8 cellular contexts compared by ENCODE assay signal in the genomic region with DNA sequence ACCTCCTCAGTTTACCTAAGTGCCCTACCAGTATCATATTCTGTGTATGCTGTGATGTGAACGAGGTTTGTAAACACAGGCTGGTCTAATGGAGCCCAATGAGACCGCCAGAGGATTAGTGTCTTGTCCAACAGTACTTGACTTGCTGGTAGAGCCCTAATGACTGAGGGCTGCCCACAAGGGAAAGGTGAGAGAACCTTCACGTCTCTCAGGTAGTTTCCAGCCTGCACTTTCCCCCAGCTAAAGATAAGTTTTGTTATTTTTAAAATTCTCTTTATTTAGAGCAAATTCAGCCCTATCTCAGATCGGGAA. TPM values are rescaled to one million over a fixed set of nuclear protein-coding genes. Genes with fewer than 3 reads are reported as not detected.
A peak's percentile ranks its signal among the peaks of the same experiment; 100 is the strongest.
DNase-seq lines count a peak whose midpoint lies in the region; ATAC-seq, FAIRE-seq and TF ChIP-seq lines count a peak whose summit lies in the region.

No MANE protein-coding gene starts in this region.

- H3K4me2 ChIP-seq in GM12878 (ENCODE audit: control insufficient read depth, insufficient read depth) = peak overlapping the region; percentile 84

- TF ChIP-seq POLR2A in GM12878 (IDR thresholded peaks at IDR 0.05; ENCODE audit: low read depth, low read length) = no peak

- no TSS peak for BruUV-seq in GM12878 (replicated peaks; lab: Mats Ljungman, UMichigan)

- no peak for TF ChIP-seq EP300 in GM12878 (IDR thresholded peaks at IDR 0.05; ENCODE audit: borderline replicate concordance in 1 of 2, control insufficient read depth in 1 of 2, low read depth in 2 of 2, low read length in 2 of 2)

- in situ Hi-C loops in GM12878 (cut with MboI) = no loop called here

- no peak for TF ChIP-seq RAD21 in GM12878 (IDR thresholded peaks at IDR 0.05; ENCODE audit: insufficient read depth, low read depth, low read length)
- TF ChIP-seq RAD21 in liver (IDR thresholded peaks at IDR 0.05) = no peak

- H3K27me3 ChIP-seq in ACC112 (ENCODE audit: insufficient read depth, low read length) (no peaks in the 10 kb centered on the region), GM12878 (replicated peaks in 1 of 2; ENCODE audit: control insufficient read depth in 2 of 2, insufficient read depth in 2 of 2, low read length in 1 of 2) (no peaks in the 10 kb centered on the region), liver (ENCODE audit: control insufficient read depth in 4 of 4, insufficient read depth in 4 of 4, low read length in 3 of 4) (no peaks in the 10 kb centered on the region)

- peak; percentile 28 for ATAC-seq in GM19351 (IDR thresholded peaks at IDR 0.05; ENCODE audit: unreplicated experiment)
- peak; percentile 22 for ATAC-seq in HG03520 (IDR thresholded peaks at IDR 0.05; ENCODE audit: unreplicated experiment)
- ATAC-seq in GM12878 = peak; percentile 43

- CTCF ChIA-PET in GM12878 (lab: Yijun Ruan, JAX) = interaction anchor here (0.6 to 2.6 kb wide), 11 partner anchors 14 to 269 kb away, joined by 3 to 13 read pairs (median 3); no protein-coding TSS in a partner anchor

- H3K9me3 ChIP-seq in GM12878 (replicated peaks; ENCODE audit: control insufficient read depth, insufficient read depth, low read length) (no peaks in the 10 kb centered on the region), liver (ENCODE audit: control insufficient read depth in 4 of 4, low read length in 3 of 4) (no peaks in the 10 kb centered on the region)

- POLR2A ChIA-PET in GM12878 (lab: Charles Lee) = interaction anchor here (0.5 to 2.3 kb wide), 5 partner anchors 9 to 870 kb away, joined by 3 to 9 read pairs (median 3); no protein-coding TSS in a partner anchor

- H3K4me1 ChIP-seq in ACC112 (ENCODE audit: control insufficient read depth, insufficient read depth, low read length, unreplicated experiment) (peaks cover 30% of the 10 kb centered on the region), GM12878 (ENCODE audit: control insufficient read depth, insufficient read depth, low read length) (no peaks in the 10 kb centered on the region; the same call in 1 of the 2 replicates), liver (ENCODE audit: control insufficient read depth in 4 of 4, insufficient read depth in 4 of 4, low read length in 3 of 4) (peaks cover 6 to 53% (median 33%) of the 10 kb centered on the region in 4 donors)

- H3K4me1 Mint-ChIP-seq in type B pancreatic cell (ENCODE audit: unreplicated experiment) = peaks cover 37% of the 10 kb centered on the region

- RAD21 ChIA-PET in GM12878 (lab: Charles Lee; ENCODE audit: unreplicated experiment) = interaction anchor here (1.6 to 2.0 kb wide), 4 partner anchors 18 to 642 kb away, joined by 3 to 10 read pairs (median 7); no protein-coding TSS in a partner anchor

- DNase-seq in GM12878 (ENCODE audit: low read depth, low spot score) (no peak), type B pancreatic cell (ENCODE audit: extremely low spot score, unreplicated experiment) (no peak), NCI-H1436 (lab: John Stamatoyannopoulos, UW) (no peak), amniotic stem cell (lab: John Stamatoyannopoulos, UW) (no peak)

- H3K27ac ChIP-seq in ACC112 (ENCODE audit: low read depth, low read length) = peak overlapping the region; percentile 62
- peak overlapping the region; percentile 99 for H3K27ac ChIP-seq in GM12878 (ENCODE audit: control insufficient read depth, insufficient read depth)
- H3K27ac ChIP-seq in liver (ENCODE audit: low read depth in 1 of 2, low read length in 2 of 2) = peak overlapping the region; percentile 92 to 97

- H3K4me3 Mint-ChIP-seq in type B pancreatic cell = peak overlapping the region; percentile 94

- no peaks in the 10 kb centered on the region for H3K27me3 Mint-ChIP-seq in type B pancreatic cell

- H3K9me3 Mint-ChIP-seq in type B pancreatic cell = no peaks in the 10 kb centered on the region

- 0% methylated on average over 4 of the region's 4 CpGs for WGBS in GM12878 (ENCODE audit: insufficient coverage, insufficient replicate concordance, low lambda C conversion rate, missing lambda C conversion rate)
- 6% methylated on average over 4 of the region's 4 CpGs for WGBS in liver

- H3K27ac Mint-ChIP-seq in type B pancreatic cell = peak overlapping the region; percentile 93

- intact Hi-C loops in GM12878 (cut with micrococcal nuclease; ENCODE audit: unreplicated experiment) = no loop called here

- no peak for FAIRE-seq in GM12878 (lab: Jason Lieb, UNC)

- no peaks in the 10 kb centered on the region for H4K20me1 ChIP-seq in GM12878 (ENCODE audit: control insufficient read depth, insufficient read depth)

- H3K36me3 ChIP-seq in ACC112 (ENCODE audit: insufficient read depth, low read length) (no peaks in the 10 kb centered on the region), GM12878 (ENCODE audit: control insufficient read depth in 2 of 2, insufficient read depth in 2 of 2, low read length in 1 of 2) (peaks cover 0 to 4% of the 10 kb centered on the region in 2 experiments; a peak in 2 of 4 replicates), liver (ENCODE audit: control insufficient read depth in 4 of 4, insufficient read depth in 3 of 4, low read depth in 1 of 4, low read length in 3 of 4) (no peaks in the 10 kb centered on the region)

- peaks cover 59% of the 10 kb centered on the region for H3K79me2 ChIP-seq in ACC112 (ENCODE audit: control insufficient read depth, insufficient read depth, low read length, unreplicated experiment)
- H3K79me2 ChIP-seq in GM12878 (ENCODE audit: control insufficient read depth, insufficient read depth, low read length) = peaks cover 61% of the 10 kb centered on the region

- H3K4me3 ChIP-seq in ACC112 (ENCODE audit: low read depth, low read length) (peak overlapping the region; percentile 88), GM12878 (peak overlapping the region; percentile 99), liver (ENCODE audit: low read depth in 1 of 3, low read length in 3 of 3) (peak overlapping the region; percentile 93 to 100 (median 95))

- peak overlapping the region; percentile 99 for H3K9ac ChIP-seq in GM12878 (ENCODE audit: control insufficient read depth, insufficient read depth, low read length)
- H3K9ac ChIP-seq in liver (ENCODE audit: low read depth in 1 of 2, low read length in 2 of 2) = peak overlapping the region; percentile 98 to 99

- H2AFZ ChIP-seq in ACC112 (ENCODE audit: low read length, unreplicated experiment) (peak overlapping the region; percentile 90), GM12878 (ENCODE audit: control insufficient read depth, low read depth, low read length) (peak overlapping the region; percentile 97)

- SMC1A ChIA-PET in GM12878 (lab: Charles Lee; ENCODE audit: uncharacterized antibody, unreplicated experiment) = interaction anchor here (0.7 to 3.2 kb wide), 6 partner anchors 14 to 134 kb away, joined by 3 to 13 read pairs (median 4); no protein-coding TSS in a partner anchor

- TF ChIP-seq CTCF in GM12878 (IDR thresholded peaks at IDR 0.05 in 2 of 3, conservative IDR thresholded peaks at IDR 0.05 in 1 of 3; ENCODE audit: control insufficient read depth in 2 of 3, extremely low read depth in 1 of 3, insufficient read depth in 1 of 3, low read depth in 3 of 3, low read length in 3 of 3) (no peak), liver (IDR thresholded peaks at IDR 0.05; ENCODE audit: low read depth, low read length, missing input control) (no peak), type B pancreatic cell (conservative IDR thresholded peaks at IDR 0.05) (no peak)

- peaks cover 5% of the 10 kb centered on the region for H3K36me3 Mint-ChIP-seq in type B pancreatic cell

TF ChIP-seq in GM12878, 131 proteins besides CTCF, POLR2A, EP300 and RAD21 (continues in another document):
- no peak for TF ChIP-seq SREBF2 (IDR thresholded peaks at IDR 0.05; ENCODE audit: low read length)
- no peak for TF ChIP-seq ZNF274 (IDR thresholded peaks at IDR 0.05; ENCODE audit: insufficient read depth, insufficient read length)
- TF ChIP-seq SIN3A (IDR thresholded peaks at IDR 0.05; ENCODE audit: low read depth, low read length) = 0 out of 2 replicates have a peak, but pooled peaks have one; percentile 17
- TF ChIP-seq SPI1 (IDR thresholded peaks at IDR 0.05; ENCODE audit: borderline replicate concordance, insufficient read depth, low read depth, low read length) = no peak
- no peak for TF ChIP-seq NBN (IDR thresholded peaks at IDR 0.05)

TF ChIP-seq in liver, 16 proteins besides CTCF, POLR2A, EP300 and RAD21 (continues in another document):
- TF ChIP-seq FOXA2 (IDR thresholded peaks at IDR 0.05) (no peak), HNF4A (conservative IDR thresholded peaks at IDR 0.05) (no peak), FOXA1 (IDR thresholded peaks at IDR 0.05) (no peak), NR2F2 (IDR thresholded peaks at IDR 0.05) (no peak), TAF1 (conservative IDR thresholded peaks at IDR 0.05) (no peak), EGR1 (IDR thresholded peaks at IDR 0.05; ENCODE audit: low read depth in 2 of 2) (no peak), GABPA (IDR thresholded peaks at IDR 0.05 in 1 of 2, conservative IDR thresholded peaks at IDR 0.05 in 1 of 2) (no peak), JUND (IDR thresholded peaks at IDR 0.05) (no peak)
- TF ChIP-seq, protein P1, sequence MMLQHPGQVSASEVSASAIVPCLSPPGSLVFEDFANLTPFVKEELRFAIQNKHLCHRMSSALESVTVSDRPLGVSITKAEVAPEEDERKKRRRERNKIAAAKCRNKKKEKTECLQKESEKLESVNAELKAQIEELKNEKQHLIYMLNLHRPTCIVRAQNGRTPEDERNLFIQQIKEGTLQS (IDR thresholded peaks at IDR 0.05) = no peak

RNA-seq across cellular contexts. Expression of a gene that starts 0.5 kb away (rescaled TPM):
- total RNA-seq in GM12878 (2013; cell fraction: nucleolus; rRNA removed) = 285 and 300 TPM in 2 replicates
- 38.5 and 45.3 TPM in 2 replicates for total RNA-seq in GM12878 (2014; rRNA removed)
- 69.9 and 72.3 TPM in 2 replicates for total RNA-seq in GM12878 (2014; rRNA removed; fragmentation: Illumina TruSeq; extraction: Trizol)
- 48.7 and 51.7 TPM in 2 replicates for total RNA-seq in GM12878 (2021)
- polyA plus RNA-seq in GM12878 (2011; ENCODE audit: low read depth) = 19.2 TPM
- 54.2 and 77.4 TPM in 2 replicates for polyA plus RNA-seq in GM12878 (2011; rRNA removed)
- polyA plus RNA-seq in GM12878 (2011; cell fraction: cytosol; rRNA removed) = 19.0 and 20.8 TPM in 2 replicates
- 103 and 106 TPM in 2 replicates for polyA plus RNA-seq in GM12878 (2011; cell fraction: nucleus; rRNA removed)
- 31.6 and 35.0 TPM in 2 replicates for polyA plus RNA-seq in GM12878 (2012)
- polyA plus RNA-seq in GM12878 (2014; fragmentation: Illumina TruSeq; extraction: Trizol) = 71.3 and 89.8 TPM in 2 replicates
- 10 to 100 TPM; 17.6 to 19.2 TPM for polyA plus RNA-seq in GM12878 (2014; fragmentation: Nextera tagmentation; extraction: Ambion mirVana)
- 35.6 and 39.2 TPM in 2 replicates for polyA plus RNA-seq in GM12878 (2014; rRNA removed)
- 10 to 100 TPM; 24.7 to 24.8 TPM for polyA plus RNA-seq in GM12878 (2016; fragmentation: Nextera tagmentation; extraction: Ambion mirVana)
- polyA minus RNA-seq in GM12878 (2011; rRNA and poly(A)+ RNA removed) = 39.0 and 45.2 TPM in 2 replicates
- 18.9 and 19.4 TPM in 2 replicates for polyA minus RNA-seq in GM12878 (2011; cell fraction: cytosol; rRNA and poly(A)+ RNA removed)
- polyA minus RNA-seq in GM12878 (2011; cell fraction: nucleus; rRNA and poly(A)+ RNA removed) = 74.5 and 103 TPM in 2 replicates
- total RNA-seq in liver = 10 to 100 TPM; 15.5 to 18.4 TPM
- polyA plus RNA-seq in liver = 1 to 10 TPM; 6.4 to 9.1 TPM
- total RNA-seq in type B pancreatic cell (ENCODE audit: low replicate concordance) = 40.8 and 66.9 TPM in 2 replicates
